ENCODE assay signal across 1 cellular context in genomic region chr21:43805275-43805800, GRCh38.
TF ChIP-seq lines count a peak whose summit lies in the region.

No MANE protein-coding gene starts in this region.

TF ChIP-seq in GM12878, 131 proteins besides CTCF, POLR2A, EP300 and RAD21 (continued from another document and continues in another):
- TF ChIP-seq, protein P1, sequence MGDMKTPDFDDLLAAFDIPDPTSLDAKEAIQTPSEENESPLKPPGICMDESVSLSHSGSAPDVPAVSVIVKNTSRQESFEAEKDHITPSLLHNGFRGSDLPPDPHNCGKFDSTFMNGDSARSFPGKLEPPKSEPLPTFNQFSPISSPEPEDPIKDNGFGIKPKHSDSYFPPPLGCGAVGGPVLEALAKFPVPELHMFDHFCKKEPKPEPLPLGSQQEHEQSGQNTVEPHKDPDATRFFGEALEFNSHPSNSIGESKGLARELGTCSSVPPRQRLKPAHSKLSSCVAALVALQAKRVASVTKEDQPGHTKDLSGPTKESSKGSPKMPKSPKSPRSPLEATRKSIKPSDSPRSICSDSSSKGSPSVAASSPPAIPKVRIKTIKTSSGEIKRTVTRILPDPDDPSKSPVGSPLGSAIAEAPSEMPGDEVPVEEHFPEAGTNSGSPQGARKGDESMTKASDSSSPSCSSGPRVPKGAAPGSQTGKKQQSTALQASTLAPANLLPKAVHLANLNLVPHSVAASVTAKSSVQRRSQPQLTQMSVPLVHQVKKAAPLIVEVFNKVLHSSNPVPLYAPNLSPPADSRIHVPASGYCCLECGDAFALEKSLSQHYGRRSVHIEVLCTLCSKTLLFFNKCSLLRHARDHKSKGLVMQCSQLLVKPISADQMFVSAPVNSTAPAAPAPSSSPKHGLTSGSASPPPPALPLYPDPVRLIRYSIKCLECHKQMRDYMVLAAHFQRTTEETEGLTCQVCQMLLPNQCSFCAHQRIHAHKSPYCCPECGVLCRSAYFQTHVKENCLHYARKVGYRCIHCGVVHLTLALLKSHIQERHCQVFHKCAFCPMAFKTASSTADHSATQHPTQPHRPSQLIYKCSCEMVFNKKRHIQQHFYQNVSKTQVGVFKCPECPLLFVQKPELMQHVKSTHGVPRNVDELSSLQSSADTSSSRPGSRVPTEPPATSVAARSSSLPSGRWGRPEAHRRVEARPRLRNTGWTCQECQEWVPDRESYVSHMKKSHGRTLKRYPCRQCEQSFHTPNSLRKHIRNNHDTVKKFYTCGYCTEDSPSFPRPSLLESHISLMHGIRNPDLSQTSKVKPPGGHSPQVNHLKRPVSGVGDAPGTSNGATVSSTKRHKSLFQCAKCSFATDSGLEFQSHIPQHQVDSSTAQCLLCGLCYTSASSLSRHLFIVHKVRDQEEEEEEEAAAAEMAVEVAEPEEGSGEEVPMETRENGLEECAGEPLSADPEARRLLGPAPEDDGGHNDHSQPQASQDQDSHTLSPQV (IDR thresholded peaks at IDR 0.05) = peak; percentile 60; the same call in 1 of the 2 replicates
- no peak for TF ChIP-seq CBFB (IDR thresholded peaks at IDR 0.05; ENCODE audit: low read depth)
- TF ChIP-seq PKNOX1 (IDR thresholded peaks at IDR 0.05) = peak; percentile 85; the same call in 1 of the 2 replicates
- TF ChIP-seq ZNF207 (IDR thresholded peaks at IDR 0.05; ENCODE audit: borderline replicate concordance) = peak; percentile 60; the same call in 1 of the 2 replicates
- TF ChIP-seq ZNF24 (IDR thresholded peaks at IDR 0.05) = peak; percentile 86
- TF ChIP-seq EZH2 (IDR thresholded peaks at IDR 0.05; ENCODE audit: borderline replicate concordance, control insufficient read depth, low read depth, low read length) = no peak
- no peak for TF ChIP-seq SUPT20H (IDR thresholded peaks at IDR 0.05; ENCODE audit: borderline replicate concordance, control insufficient read depth, low read depth, low read length)
- TF ChIP-seq, protein P2, sequence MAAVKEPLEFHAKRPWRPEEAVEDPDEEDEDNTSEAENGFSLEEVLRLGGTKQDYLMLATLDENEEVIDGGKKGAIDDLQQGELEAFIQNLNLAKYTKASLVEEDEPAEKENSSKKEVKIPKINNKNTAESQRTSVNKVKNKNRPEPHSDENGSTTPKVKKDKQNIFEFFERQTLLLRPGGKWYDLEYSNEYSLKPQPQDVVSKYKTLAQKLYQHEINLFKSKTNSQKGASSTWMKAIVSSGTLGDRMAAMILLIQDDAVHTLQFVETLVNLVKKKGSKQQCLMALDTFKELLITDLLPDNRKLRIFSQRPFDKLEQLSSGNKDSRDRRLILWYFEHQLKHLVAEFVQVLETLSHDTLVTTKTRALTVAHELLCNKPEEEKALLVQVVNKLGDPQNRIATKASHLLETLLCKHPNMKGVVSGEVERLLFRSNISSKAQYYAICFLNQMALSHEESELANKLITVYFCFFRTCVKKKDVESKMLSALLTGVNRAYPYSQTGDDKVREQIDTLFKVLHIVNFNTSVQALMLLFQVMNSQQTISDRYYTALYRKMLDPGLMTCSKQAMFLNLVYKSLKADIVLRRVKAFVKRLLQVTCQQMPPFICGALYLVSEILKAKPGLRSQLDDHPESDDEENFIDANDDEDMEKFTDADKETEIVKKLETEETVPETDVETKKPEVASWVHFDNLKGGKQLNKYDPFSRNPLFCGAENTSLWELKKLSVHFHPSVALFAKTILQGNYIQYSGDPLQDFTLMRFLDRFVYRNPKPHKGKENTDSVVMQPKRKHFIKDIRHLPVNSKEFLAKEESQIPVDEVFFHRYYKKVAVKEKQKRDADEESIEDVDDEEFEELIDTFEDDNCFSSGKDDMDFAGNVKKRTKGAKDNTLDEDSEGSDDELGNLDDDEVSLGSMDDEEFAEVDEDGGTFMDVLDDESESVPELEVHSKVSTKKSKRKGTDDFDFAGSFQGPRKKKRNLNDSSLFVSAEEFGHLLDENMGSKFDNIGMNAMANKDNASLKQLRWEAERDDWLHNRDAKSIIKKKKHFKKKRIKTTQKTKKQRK (IDR thresholded peaks at IDR 0.05; ENCODE audit: low read depth, low read length) = no peak
- TF ChIP-seq, protein P3, sequence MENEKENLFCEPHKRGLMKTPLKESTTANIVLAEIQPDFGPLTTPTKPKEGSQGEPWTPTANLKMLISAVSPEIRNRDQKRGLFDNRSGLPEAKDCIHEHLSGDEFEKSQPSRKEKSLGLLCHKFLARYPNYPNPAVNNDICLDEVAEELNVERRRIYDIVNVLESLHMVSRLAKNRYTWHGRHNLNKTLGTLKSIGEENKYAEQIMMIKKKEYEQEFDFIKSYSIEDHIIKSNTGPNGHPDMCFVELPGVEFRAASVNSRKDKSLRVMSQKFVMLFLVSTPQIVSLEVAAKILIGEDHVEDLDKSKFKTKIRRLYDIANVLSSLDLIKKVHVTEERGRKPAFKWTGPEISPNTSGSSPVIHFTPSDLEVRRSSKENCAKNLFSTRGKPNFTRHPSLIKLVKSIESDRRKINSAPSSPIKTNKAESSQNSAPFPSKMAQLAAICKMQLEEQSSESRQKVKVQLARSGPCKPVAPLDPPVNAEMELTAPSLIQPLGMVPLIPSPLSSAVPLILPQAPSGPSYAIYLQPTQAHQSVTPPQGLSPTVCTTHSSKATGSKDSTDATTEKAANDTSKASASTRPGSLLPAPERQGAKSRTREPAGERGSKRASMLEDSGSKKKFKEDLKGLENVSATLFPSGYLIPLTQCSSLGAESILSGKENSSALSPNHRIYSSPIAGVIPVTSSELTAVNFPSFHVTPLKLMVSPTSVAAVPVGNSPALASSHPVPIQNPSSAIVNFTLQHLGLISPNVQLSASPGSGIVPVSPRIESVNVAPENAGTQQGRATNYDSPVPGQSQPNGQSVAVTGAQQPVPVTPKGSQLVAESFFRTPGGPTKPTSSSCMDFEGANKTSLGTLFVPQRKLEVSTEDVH (IDR thresholded peaks at IDR 0.05; ENCODE audit: low read depth, partially characterized antibody) = peak; percentile 14
- peak; percentile 67; the same call in 1 of the 2 replicates for TF ChIP-seq RAD51 (IDR thresholded peaks at IDR 0.05)
- no peak for TF ChIP-seq SREBF2 (IDR thresholded peaks at IDR 0.05; ENCODE audit: low read length)
- TF ChIP-seq CREM (IDR thresholded peaks at IDR 0.05; ENCODE audit: low read depth) = peak; percentile 75; the same call in 1 of the 2 replicates
- no peak for TF ChIP-seq SREBF1 (IDR thresholded peaks at IDR 0.05; ENCODE audit: low read length)
- TF ChIP-seq WRNIP1 (IDR thresholded peaks at IDR 0.05; ENCODE audit: borderline replicate concordance, low read depth, low read length) = no peak
- TF ChIP-seq MXI1 (IDR thresholded peaks at IDR 0.05; ENCODE audit: low read depth, low read length) = peak; percentile 97
- TF ChIP-seq ZBTB33 (IDR thresholded peaks at IDR 0.05) = no peak
- TF ChIP-seq PML (IDR thresholded peaks at IDR 0.05; ENCODE audit: low read length) = no peak
- TF ChIP-seq YY1 (IDR thresholded peaks at IDR 0.05; ENCODE audit: low read depth, low read length) = peak; percentile 89
- TF ChIP-seq ESRRA (IDR thresholded peaks at IDR 0.05; ENCODE audit: low read length) = no peak
- no peak for TF ChIP-seq FOXK2 (IDR thresholded peaks at IDR 0.05)
- no peak for TF ChIP-seq NFXL1 (IDR thresholded peaks at IDR 0.05; ENCODE audit: borderline replicate concordance)
- TF ChIP-seq, protein P4, sequence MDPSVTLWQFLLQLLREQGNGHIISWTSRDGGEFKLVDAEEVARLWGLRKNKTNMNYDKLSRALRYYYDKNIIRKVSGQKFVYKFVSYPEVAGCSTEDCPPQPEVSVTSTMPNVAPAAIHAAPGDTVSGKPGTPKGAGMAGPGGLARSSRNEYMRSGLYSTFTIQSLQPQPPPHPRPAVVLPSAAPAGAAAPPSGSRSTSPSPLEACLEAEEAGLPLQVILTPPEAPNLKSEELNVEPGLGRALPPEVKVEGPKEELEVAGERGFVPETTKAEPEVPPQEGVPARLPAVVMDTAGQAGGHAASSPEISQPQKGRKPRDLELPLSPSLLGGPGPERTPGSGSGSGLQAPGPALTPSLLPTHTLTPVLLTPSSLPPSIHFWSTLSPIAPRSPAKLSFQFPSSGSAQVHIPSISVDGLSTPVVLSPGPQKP (IDR thresholded peaks at IDR 0.05; ENCODE audit: low read depth, low read length) = no peak
- TF ChIP-seq MAX (IDR thresholded peaks at IDR 0.05; ENCODE audit: low read depth, low read length) = peak; percentile 78; the same call in 1 of the 2 replicates
- TF ChIP-seq BRCA1 (IDR thresholded peaks at IDR 0.05; ENCODE audit: low read depth, low read length) = no peak
- peak; percentile 95 for TF ChIP-seq POU2F2 (IDR thresholded peaks at IDR 0.05; ENCODE audit: borderline replicate concordance, low read depth, low read length)
- 0 out of 2 replicates have a peak, but pooled peaks have one; percentile 34 for TF ChIP-seq NRF1 (conservative IDR thresholded peaks at IDR 0.05; ENCODE audit: low read depth, low read length)
- TF ChIP-seq, protein P5, sequence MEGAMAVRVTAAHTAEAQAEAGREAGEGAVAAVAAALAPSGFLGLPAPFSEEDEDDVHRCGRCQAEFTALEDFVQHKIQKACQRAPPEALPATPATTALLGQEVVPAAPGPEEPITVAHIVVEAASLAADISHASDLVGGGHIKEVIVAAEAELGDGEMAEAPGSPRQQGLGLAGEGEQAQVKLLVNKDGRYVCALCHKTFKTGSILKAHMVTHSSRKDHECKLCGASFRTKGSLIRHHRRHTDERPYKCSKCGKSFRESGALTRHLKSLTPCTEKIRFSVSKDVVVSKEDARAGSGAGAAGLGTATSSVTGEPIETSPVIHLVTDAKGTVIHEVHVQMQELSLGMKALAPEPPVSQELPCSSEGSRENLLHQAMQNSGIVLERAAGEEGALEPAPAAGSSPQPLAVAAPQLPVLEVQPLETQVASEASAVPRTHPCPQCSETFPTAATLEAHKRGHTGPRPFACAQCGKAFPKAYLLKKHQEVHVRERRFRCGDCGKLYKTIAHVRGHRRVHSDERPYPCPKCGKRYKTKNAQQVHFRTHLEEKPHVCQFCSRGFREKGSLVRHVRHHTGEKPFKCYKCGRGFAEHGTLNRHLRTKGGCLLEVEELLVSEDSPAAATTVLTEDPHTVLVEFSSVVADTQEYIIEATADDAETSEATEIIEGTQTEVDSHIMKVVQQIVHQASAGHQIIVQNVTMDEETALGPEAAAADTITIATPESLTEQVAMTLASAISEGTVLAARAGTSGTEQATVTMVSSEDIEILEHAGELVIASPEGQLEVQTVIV (IDR thresholded peaks at IDR 0.05; ENCODE audit: borderline replicate concordance, partially characterized antibody) = no peak
- TF ChIP-seq RB1 (IDR thresholded peaks at IDR 0.05; ENCODE audit: borderline replicate concordance) = peak; percentile 77; the same call in 1 of the 2 replicates
- TF ChIP-seq REST (IDR thresholded peaks at IDR 0.05; ENCODE audit: low read depth, low read length) = no peak
- no peak for TF ChIP-seq KDM1A (IDR thresholded peaks at IDR 0.05; ENCODE audit: borderline replicate concordance)
